In the genomic region with DNA sequence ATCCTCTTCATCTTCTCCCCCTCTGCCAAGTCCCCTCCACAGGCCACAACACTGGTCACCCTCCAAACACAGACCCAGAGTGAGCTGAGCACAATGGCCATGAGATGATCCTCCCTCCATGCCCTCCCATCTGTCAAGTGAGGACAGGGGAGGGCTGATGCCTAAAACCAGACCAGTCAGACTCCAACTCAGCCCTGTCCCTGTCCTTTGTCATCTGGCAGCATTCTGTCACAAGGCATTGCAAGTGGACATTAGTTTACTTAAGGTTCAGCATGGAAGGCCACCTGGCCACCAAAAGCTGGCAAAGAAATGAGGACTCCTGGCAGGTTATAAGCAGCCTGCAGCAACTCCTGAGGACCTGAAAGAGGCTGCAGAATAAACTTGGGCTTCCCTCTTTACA, we compare ENCODE assay signal across 13 cellular contexts.
DNase-seq lines count a peak whose midpoint lies in the region; ATAC-seq and TF ChIP-seq lines count a peak whose summit lies in the region.
"Had no signal": no experiment of that assay in that cellular context is flagged by ENCODE, and none has a peak within 500 bp of the region (broad histone marks: within the 10 kb centered on the region; RNA-seq: fewer than 3 reads in every experiment).

No MANE protein-coding gene starts in this region.

- H3K27me3 Mint-ChIP-seq in nephron (ENCODE audit: low read depth) = no peaks in the 10 kb centered on the region

- H3K4me1 Mint-ChIP-seq in nephron = peaks cover 24% of the 10 kb centered on the region
- H3K4me1 Mint-ChIP-seq: CD8-positive, alpha-beta memory T cell had no signal

- no peaks in the 10 kb centered on the region for H3K36me3 ChIP-seq in thyroid gland
- H3K36me3 ChIP-seq: BLaER1 had no signal

- no peaks in the 10 kb centered on the region for H3K9me3 ChIP-seq in thyroid gland
- H3K9me3 ChIP-seq: BLaER1, Caco-2 had no signal

- TF ChIP-seq POLR2A in thyroid gland (IDR thresholded peaks at IDR 0.05) = no peak

- ATAC-seq in HG03175 (IDR thresholded peaks at IDR 0.05; ENCODE audit: unreplicated experiment) (no peak), HG03432 (IDR thresholded peaks at IDR 0.05; ENCODE audit: unreplicated experiment) (no peak)
- ATAC-seq: HCT116 had no signal

- no peaks in the 10 kb centered on the region for H3K36me3 Mint-ChIP-seq in nephron (ENCODE audit: low read depth)
- H3K36me3 Mint-ChIP-seq: CD8-positive, alpha-beta memory T cell had no signal

- H3K4me1 ChIP-seq in thyroid gland = peaks cover under 1 to 5% of the 10 kb centered on the region in 2 donors
- H3K4me1 ChIP-seq: Caco-2 had no signal

- no peak overlapping the region for H3K4me3 ChIP-seq in thyroid gland (replicated peaks in 1 of 3)
- H3K4me3 ChIP-seq: BLaER1 had no signal

- peak overlapping the region; percentile 45 to 69 (median 54) for H3K27ac Mint-ChIP-seq in nephron
- H3K27ac Mint-ChIP-seq: CD8-positive, alpha-beta memory T cell had no signal

- TF ChIP-seq CTCF in nephron (IDR thresholded peaks at IDR 0.05; ENCODE audit: unreplicated experiment in 3 of 3) (no peak), thyroid gland (IDR thresholded peaks at IDR 0.05) (no peak)

- peak; percentile 30 for DNase-seq in DMS53 (lab: John Stamatoyannopoulos, UW)
- no peak for DNase-seq in DMS53 treated with DMSO at 0.1 percent for 48 hours (lab: John Stamatoyannopoulos, UW; ENCODE audit: unreplicated experiment)
- DNase-seq in SK-N-DZ (ENCODE audit: low spot score) = peak; percentile 44
- peak; percentile 35 to 36 for DNase-seq in thyroid gland
- DNase-seq in NCI-H2107 treated with DMSO at 0.1 percent for 48 hours (lab: John Stamatoyannopoulos, UW; ENCODE audit: unreplicated experiment) = no peak
- DNase-seq: Caco-2; CD8-positive, alpha-beta memory T cell had no signal

- H3K9me3 Mint-ChIP-seq in nephron = no peaks in the 10 kb centered on the region
- H3K9me3 Mint-ChIP-seq: CD8-positive, alpha-beta memory T cell had no signal

- H3K27ac ChIP-seq in thyroid gland = no peak overlapping the region
- H3K27ac ChIP-seq: 22Rv1, BLaER1 had no signal

- H3K4me3 Mint-ChIP-seq in nephron = no peak overlapping the region
- H3K4me3 Mint-ChIP-seq: CD8-positive, alpha-beta memory T cell had no signal

- H3K27me3 ChIP-seq in thyroid gland = no peaks in the 10 kb centered on the region
- H3K27me3 ChIP-seq: BLaER1 had no signal

- intact Hi-C loops in thyroid gland (cut with DNase I) = no loop called here

Comparison
In these comparisons a context has a peak if more than half of its experiments do, and no peak if none do; other contexts are left out.
1. DNase-seq: peak in DMS53 (single experiment), SK-N-DZ (single experiment) and thyroid gland (2 of 2); none in DMS53 treated with DMSO at 0.1 percent for 48 hours (single experiment) and NCI-H2107 treated with DMSO at 0.1 percent for 48 hours (single experiment).